Comparison of ENCODE assay signal across 14 cellular contexts in genomic region chr21:44368711-44369446, GRCh38. TPM values are rescaled to one million over a fixed set of nuclear protein-coding genes. Genes with fewer than 3 reads are reported as not detected.
DNase-seq lines count a peak whose midpoint lies in the region; ATAC-seq and TF ChIP-seq lines count a peak whose summit lies in the region.
"Had no signal": no experiment of that assay in that cellular context is flagged by ENCODE, and none has a peak within 500 bp of the region (broad histone marks: within the 10 kb centered on the region; RNA-seq: fewer than 3 reads in every experiment).

No MANE protein-coding gene starts in this region.

- H3K36me3 ChIP-seq in right atrium auricular region (no peaks in the 10 kb centered on the region), adrenal gland (replicated peaks in 1 of 2) (no peaks in the 10 kb centered on the region), lower lobe of right lung (no peaks in the 10 kb centered on the region)

- H3K4me1 Mint-ChIP-seq in effector memory CD8-positive, alpha-beta T cell (ENCODE audit: low read depth in 2 of 2) = peaks cover 5 to 11% of the 10 kb centered on the region in 2 donors
- H3K4me1 Mint-ChIP-seq: brain had no signal

- DNase-seq in left cardiac atrium (no peak), right atrium auricular region (ENCODE audit: low spot score) (no peak), adrenal gland (peak; percentile 30 to 51 (median 41)), lower lobe of right lung (no peak), OCI-M1 (lab: John Stamatoyannopoulos, UW) (no peak), GM13976 (ENCODE audit: low spot score) (no peak)
- no peak for DNase-seq in effector memory CD8-positive, alpha-beta T cell
- DNase-seq in NK-92 treated with Interleukin-12 subunit alpha and Interleukin-12 subunit beta, amount 100 ng/mL, for 24 hours (lab: John Stamatoyannopoulos, UW) = no peak
- DNase-seq: activated T-cell treated with anti-CD3 and anti-CD28 coated beads, Interleukin-2, amount 50 U/mL, for 1 hour; CD4-positive, CD25-positive, alpha-beta regulatory T cell; naive B cell; NCI-H1694 treated with DMSO at 0.1 percent for 48 hours had no signal

- no peaks in the 10 kb centered on the region for H3K36me3 Mint-ChIP-seq in effector memory CD8-positive, alpha-beta T cell (ENCODE audit: insufficient read depth)
- H3K36me3 Mint-ChIP-seq: brain; CD4-positive, CD25-positive, alpha-beta regulatory T cell had no signal

- TF ChIP-seq CTCF in right atrium auricular region (IDR thresholded peaks at IDR 0.05) (no peak), adrenal gland (IDR thresholded peaks at IDR 0.05) (no peak), lower lobe of right lung (IDR thresholded peaks at IDR 0.05) (no peak), GM13976 (IDR thresholded peaks at IDR 0.05; ENCODE audit: borderline replicate concordance, control extremely low read depth, extremely low read depth, insufficient read depth, missing control alignments) (no peak)

- ATAC-seq in left cardiac atrium (peak; percentile 10 to 13), lower lobe of right lung (peak; percentile 27 to 45)
- ATAC-seq in effector memory CD8-positive, alpha-beta T cell (replicated peaks) = no peak

- WGBS in adrenal gland, 4 donors = 43 to 82% (median 51%) methylated on average over 16 to 35 of the region's 35 CpGs

- intact Hi-C loops in left cardiac atrium (cut with DNase I) = no loop called here
- intact Hi-C loops in adrenal gland (cut with DNase I) = no loop called here
- intact Hi-C loops in lower lobe of right lung (cut with DNase I) = no loop called here

- in situ Hi-C loops in GM13976 (cut with MboI; ENCODE audit: low sequenced_read_pairs, unreplicated experiment) = loop anchor here (25.0 kb wide), 1 partner anchor 93 kb away; the partner anchor contains the start of gene LRRC3

- no peak overlapping the region for H3K27ac Mint-ChIP-seq in effector memory CD8-positive, alpha-beta T cell
- H3K27ac Mint-ChIP-seq: brain; CD4-positive, CD25-positive, alpha-beta regulatory T cell had no signal

- no peak for TF ChIP-seq POLR2A in adrenal gland (IDR thresholded peaks at IDR 0.05)

- H3K27me3 Mint-ChIP-seq in effector memory CD8-positive, alpha-beta T cell = no peaks in the 10 kb centered on the region
- H3K27me3 Mint-ChIP-seq: naive B cell had no signal

- H3K4me1 ChIP-seq in right atrium auricular region = peaks cover 0 to 8% of the 10 kb centered on the region in 2 donors
- H3K4me1 ChIP-seq in adrenal gland (replicated peaks in 1 of 2) = peaks cover 0 to 5% of the 10 kb centered on the region in 2 donors
- peaks cover 7% of the 10 kb centered on the region for H3K4me1 ChIP-seq in lower lobe of right lung

- H3K4me3 ChIP-seq in right atrium auricular region = no peak overlapping the region
- no peak overlapping the region for H3K4me3 ChIP-seq in adrenal gland
- no peak overlapping the region for H3K4me3 ChIP-seq in lower lobe of right lung

- peak overlapping the region in 1 of 2 donors; percentile 34 for H3K4me3 Mint-ChIP-seq in effector memory CD8-positive, alpha-beta T cell
- H3K4me3 Mint-ChIP-seq: CD4-positive, CD25-positive, alpha-beta regulatory T cell had no signal

- peaks cover 0 to 7% of the 10 kb centered on the region in 2 donors for H3K27me3 ChIP-seq in right atrium auricular region
- no peaks in the 10 kb centered on the region for H3K27me3 ChIP-seq in adrenal gland
- peaks cover 18% of the 10 kb centered on the region for H3K27me3 ChIP-seq in lower lobe of right lung (ENCODE audit: low read depth)

- H3K27ac ChIP-seq in right atrium auricular region (no peak overlapping the region), adrenal gland (peak overlapping the region in 3 of 5 donors; percentile 13 to 96 (median 47)), lower lobe of right lung (no peak overlapping the region)
- H3K27ac ChIP-seq: epithelial cell of prostate had no signal

- peaks cover 0 to 1% of the 10 kb centered on the region in 2 donors for H3K9me3 Mint-ChIP-seq in effector memory CD8-positive, alpha-beta T cell
- H3K9me3 Mint-ChIP-seq: naive B cell had no signal

- H3K9me3 ChIP-seq in right atrium auricular region (peaks cover 0 to 5% of the 10 kb centered on the region in 2 donors), adrenal gland (replicated peaks in 1 of 3) (no peaks in the 10 kb centered on the region), lower lobe of right lung (no peaks in the 10 kb centered on the region)

RNA-seq across cellular contexts. Expression of gene TRPM2, which starts 15.5 kb away (rescaled TPM):
- total RNA-seq in left cardiac atrium (1 to 10 TPM; 2.9 to 5.1 TPM), right atrium auricular region (under 1 TPM; 0.75 to 0.89 TPM), adrenal gland (10 to 100 TPM in 5 of 8 donors, 1 to 10 TPM in 3; 3.1 to 16.0 (median 11.3) TPM), lower lobe of right lung (17.9 TPM)
- polyA plus RNA-seq in adrenal gland = 10 to 100 TPM in 2 of 3 donors, 1 to 10 TPM in 1; 1.5 to 28.3 (median 17.3) TPM

RNA-seq across cellular contexts. Expression of gene CFAP410, which starts 29.7 kb away (rescaled TPM):
- 10 to 100 TPM; 16.4 to 21.8 TPM for total RNA-seq in left cardiac atrium
- 10 to 100 TPM; 21.4 to 23.2 TPM for total RNA-seq in right atrium auricular region
- total RNA-seq in adrenal gland = 10 to 100 TPM; 15.5 to 73.5 (median 37.0) TPM
- polyA plus RNA-seq in adrenal gland = 100 to 1,000 TPM in 2 of 3 donors, 1 to 10 TPM in 1; 1.4 to 149 (median 116) TPM
- total RNA-seq in lower lobe of right lung = 20.3 TPM

Comparison
In these comparisons a context has a peak if more than half of its experiments do, and no peak if none do; other contexts are left out.
1. DNase-seq: peak in adrenal gland (7 of 7); none in left cardiac atrium (single experiment), right atrium auricular region (single experiment), lower lobe of right lung (single experiment), OCI-M1 (single experiment), effector memory CD8-positive, alpha-beta T cell (0 of 3), NK-92 treated with Interleukin-12 subunit alpha and Interleukin-12 subunit beta, amount 100 ng/mL, for 24 hours (single experiment) and GM13976 (single experiment).
2. H3K27ac ChIP-seq: peak in adrenal gland (3 of 5); none in right atrium auricular region (0 of 2) and lower lobe of right lung (single experiment).